ENCODE assay signal across 16 cellular contexts in genomic region chr7:44666566-44666965, GRCh38.
"Had no signal": no experiment of that assay in that cellular context is flagged by ENCODE, and none has a peak within 500 bp of the region (broad histone marks: within the 10 kb centered on the region; RNA-seq: fewer than 3 reads in every experiment).

No MANE protein-coding gene starts in this region.

- ATAC-seq: lower lobe of right lung; stimulated activated naive CD8-positive, alpha-beta T cell treated with anti-CD3 and anti-CD28 coated beads, Interleukin-15, amount 100 ng/mL, for 72 hours had no signal

- DNase-seq: activated CD4-positive, alpha-beta T cell treated with anti-CD3 and anti-CD28 coated beads, Interleukin-2, amount 50 U/mL, for 4 hours; activated CD4-positive, CD25-positive, alpha-beta regulatory T cell treated with anti-CD3 and anti-CD28 coated beads, Interleukin-2, amount 50 U/mL, for 72 hours; dermis blood vessel endothelial cell; foreskin melanocyte; glutamatergic neuron; hypothalamus; lower lobe of right lung; midbrain; nephron progenitor cell; stimulated activated CD4-positive, alpha-beta T cell treated with anti-CD3 and anti-CD28 coated beads, Interleukin-2, amount 100 ng/mL, for 24 hours; stimulated activated naive CD8-positive, alpha-beta T cell treated with anti-CD3 and anti-CD28 coated beads, Interleukin-15, amount 100 ng/mL, for 72 hours; T-helper 1 cell; transverse colon had no signal

- H3K4me1 Mint-ChIP-seq: nephron progenitor cell; stimulated activated naive CD8-positive, alpha-beta T cell treated with anti-CD3 and anti-CD28 coated beads, Interleukin-15, amount 100 ng/mL, for 72 hours had no signal

- H3K9me3 ChIP-seq: adrenal gland, suprapubic skin had no signal

- H3K4me3 Mint-ChIP-seq: activated naive CD4-positive, alpha-beta T cell treated with anti-CD3 and anti-CD28 coated beads, Interleukin-2, amount 50 U/mL, for 24 hours; nephron progenitor cell; stimulated activated naive CD8-positive, alpha-beta T cell treated with anti-CD3 and anti-CD28 coated beads, Interleukin-15, amount 100 ng/mL, for 72 hours had no signal

- H3K27ac Mint-ChIP-seq: activated naive CD4-positive, alpha-beta T cell treated with anti-CD3 and anti-CD28 coated beads, Interleukin-2, amount 50 U/mL, for 24 hours; stimulated activated naive CD8-positive, alpha-beta T cell treated with anti-CD3 and anti-CD28 coated beads, Interleukin-15, amount 100 ng/mL, for 72 hours had no signal

- H3K9me3 Mint-ChIP-seq: activated naive CD4-positive, alpha-beta T cell treated with anti-CD3 and anti-CD28 coated beads, Interleukin-2, amount 50 U/mL, for 24 hours; stimulated activated naive CD8-positive, alpha-beta T cell treated with anti-CD3 and anti-CD28 coated beads, Interleukin-15, amount 100 ng/mL, for 72 hours had no signal

- H3K27me3 Mint-ChIP-seq: activated naive CD4-positive, alpha-beta T cell treated with anti-CD3 and anti-CD28 coated beads, Interleukin-2, amount 50 U/mL, for 24 hours; stimulated activated naive CD8-positive, alpha-beta T cell treated with anti-CD3 and anti-CD28 coated beads, Interleukin-15, amount 100 ng/mL, for 72 hours had no signal
